Comparison of ENCODE assay signal across 26 cellular contexts in genomic region chr5:45057564-45057963, GRCh38.
"Had no signal": no experiment of that assay in that cellular context is flagged by ENCODE, and none has a peak within 500 bp of the region (broad histone marks: within the 10 kb centered on the region; RNA-seq: fewer than 3 reads in every experiment).

No MANE protein-coding gene starts in this region.

- DNase-seq: islet precursor cell; left ventricle myocardium inferior; mesendoderm; naive thymus-derived CD4-positive, alpha-beta T cell; pancreas; posterior cingulate gyrus; retina; right cardiac atrium; stimulated activated CD4-positive, alpha-beta T cell treated with anti-CD3 and anti-CD28 coated beads, Interleukin-12 subunit alpha, Interleukin-12 subunit beta, amount 100 ng/mL, for 4 hours; stimulated activated CD4-positive, alpha-beta T cell treated with anti-CD3 and anti-CD28 coated beads, Interleukin-15, amount 100 ng/mL, for 24 hours; stimulated activated CD4-positive, alpha-beta T cell treated with anti-CD3 and anti-CD28 coated beads, Interleukin-2, amount 100 ng/mL, for 24 hours; stimulated activated CD4-positive, alpha-beta T cell treated with anti-CD3 and anti-CD28 coated beads, Interleukin-4, amount 100 ng/mL, for 1 hour; stimulated activated naive B cell treated with anti-CD40 and anti-IgM and Interleukin-4, amounts not matched to agents 10 μg/mL and 1 μg/mL and 100 μg/mL, for 72 hours; stimulated activated naive CD8-positive, alpha-beta T cell treated with anti-CD3 and anti-CD28 coated beads, Interleukin-15, Interleukin-2, amounts not matched to agents 100 U/mL and 50 U/mL, for 24 hours; stomach; testis; thyroid gland; transverse colon; upper lobe of left lung had no signal

- H3K27me3 Mint-ChIP-seq: naive thymus-derived CD4-positive, alpha-beta T cell; natural killer cell treated with Interleukin-12 subunit alpha and Interleukin-12 subunit beta and Interleukin-15 and Interleukin-18, amount 100 ng/mL, for 72 hours; stimulated activated naive B cell treated with anti-CD40 and anti-IgM and Interleukin-4, amounts not matched to agents 10 μg/mL and 1 μg/mL and 100 μg/mL, for 72 hours had no signal

- H3K4me3 ChIP-seq: left ventricle myocardium inferior, lung, pancreas, prostate gland, skin epidermis, stomach, testis, thyroid gland, transverse colon, upper lobe of left lung, vagina had no signal

- H3K4me3 Mint-ChIP-seq: mesothelial cell of epicardium; naive thymus-derived CD4-positive, alpha-beta T cell; natural killer cell treated with Interleukin-12 subunit alpha and Interleukin-12 subunit beta and Interleukin-15 and Interleukin-18, amount 100 ng/mL, for 72 hours; stimulated activated naive B cell treated with anti-CD40 and anti-IgM and Interleukin-4, amounts not matched to agents 10 μg/mL and 1 μg/mL and 100 μg/mL, for 72 hours had no signal

- H3K36me3 ChIP-seq: left ventricle myocardium inferior, pancreas, prostate gland, stomach, thyroid gland, transverse colon, upper lobe of left lung, vagina had no signal

- ATAC-seq: naive thymus-derived CD4-positive, alpha-beta T cell; natural killer cell treated with Interleukin-12 subunit alpha and Interleukin-12 subunit beta and Interleukin-15 and Interleukin-18, amount 100 ng/mL, for 72 hours; pancreas; right cardiac atrium; sciatic nerve; stimulated activated naive B cell treated with anti-CD40 and anti-IgM and Interleukin-4, amounts not matched to agents 10 μg/mL and 1 μg/mL and 100 μg/mL, for 72 hours; stimulated activated naive CD8-positive, alpha-beta T cell treated with anti-CD3 and anti-CD28 coated beads, Interleukin-15, Interleukin-2, amounts not matched to agents 100 U/mL and 50 U/mL, for 24 hours had no signal

- H3K27me3 ChIP-seq: pancreas, stomach, testis, thyroid gland, transverse colon, upper lobe of left lung, vagina had no signal

- H3K36me3 Mint-ChIP-seq: mesothelial cell of epicardium; naive thymus-derived CD4-positive, alpha-beta T cell; natural killer cell treated with Interleukin-12 subunit alpha and Interleukin-12 subunit beta and Interleukin-15 and Interleukin-18, amount 100 ng/mL, for 72 hours; stimulated activated naive B cell treated with anti-CD40 and anti-IgM and Interleukin-4, amounts not matched to agents 10 μg/mL and 1 μg/mL and 100 μg/mL, for 72 hours had no signal

- H3K4me1 Mint-ChIP-seq: mesothelial cell of epicardium; naive thymus-derived CD4-positive, alpha-beta T cell; stimulated activated naive B cell treated with anti-CD40 and anti-IgM and Interleukin-4, amounts not matched to agents 10 μg/mL and 1 μg/mL and 100 μg/mL, for 72 hours had no signal

- H3K9me3 Mint-ChIP-seq: mesothelial cell of epicardium; stimulated activated naive B cell treated with anti-CD40 and anti-IgM and Interleukin-4, amounts not matched to agents 10 μg/mL and 1 μg/mL and 100 μg/mL, for 72 hours had no signal

- H3K4me1 ChIP-seq: prostate gland, stomach, testis, thyroid gland, transverse colon, upper lobe of left lung, vagina had no signal

- H3K27ac Mint-ChIP-seq: mesothelial cell of epicardium; naive thymus-derived CD4-positive, alpha-beta T cell; natural killer cell treated with Interleukin-12 subunit alpha and Interleukin-12 subunit beta and Interleukin-15 and Interleukin-18, amount 100 ng/mL, for 72 hours; stimulated activated naive B cell treated with anti-CD40 and anti-IgM and Interleukin-4, amounts not matched to agents 10 μg/mL and 1 μg/mL and 100 μg/mL, for 72 hours had no signal

- H3K27ac ChIP-seq: left ventricle myocardium inferior, pancreas, prostate gland, skin epidermis, stomach, testis, thyroid gland, transverse colon, upper lobe of left lung, vagina had no signal

- H3K9me3 ChIP-seq: left ventricle myocardium inferior, pancreas, prostate gland, stomach, testis, thyroid gland, transverse colon, upper lobe of left lung, vagina had no signal
